Comparison of ENCODE assay signal across 1 cellular context in the genomic region with DNA sequence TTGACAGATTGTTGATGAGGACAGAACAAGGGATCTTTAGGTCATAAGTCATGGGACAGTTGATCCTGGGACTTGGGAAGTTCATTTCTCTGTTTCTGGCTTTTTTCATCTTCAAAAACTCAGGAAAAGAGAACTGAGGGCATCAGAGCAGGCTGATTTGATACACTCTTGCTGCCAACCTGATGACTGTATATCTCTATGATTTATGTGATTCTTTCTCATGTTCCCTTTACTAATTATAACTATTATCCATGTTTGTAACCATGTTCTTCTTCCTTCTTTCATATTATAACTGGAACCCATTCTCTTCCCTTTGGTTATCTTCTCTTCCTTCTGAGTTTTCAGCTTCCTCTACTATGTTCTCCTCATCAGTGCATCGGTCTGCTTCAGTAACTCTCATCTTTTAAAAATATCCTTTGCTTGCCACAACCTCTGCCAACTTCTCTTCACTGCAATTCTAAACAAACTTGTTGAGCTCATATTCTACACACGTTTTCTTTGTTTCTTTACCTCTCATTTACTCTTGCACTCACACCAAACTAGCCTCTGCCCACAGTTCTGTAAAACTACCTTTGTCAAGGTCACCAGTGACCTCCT.
TF ChIP-seq lines count a peak whose summit lies in the region.

No MANE protein-coding gene starts in this region.

TF ChIP-seq in SK-N-SH treated with all-trans-retinoic acid at 6 μM for 48 hours, 23 proteins besides CTCF, POLR2A, EP300 and RAD21 (continued from another document):
- TF ChIP-seq, protein P1, sequence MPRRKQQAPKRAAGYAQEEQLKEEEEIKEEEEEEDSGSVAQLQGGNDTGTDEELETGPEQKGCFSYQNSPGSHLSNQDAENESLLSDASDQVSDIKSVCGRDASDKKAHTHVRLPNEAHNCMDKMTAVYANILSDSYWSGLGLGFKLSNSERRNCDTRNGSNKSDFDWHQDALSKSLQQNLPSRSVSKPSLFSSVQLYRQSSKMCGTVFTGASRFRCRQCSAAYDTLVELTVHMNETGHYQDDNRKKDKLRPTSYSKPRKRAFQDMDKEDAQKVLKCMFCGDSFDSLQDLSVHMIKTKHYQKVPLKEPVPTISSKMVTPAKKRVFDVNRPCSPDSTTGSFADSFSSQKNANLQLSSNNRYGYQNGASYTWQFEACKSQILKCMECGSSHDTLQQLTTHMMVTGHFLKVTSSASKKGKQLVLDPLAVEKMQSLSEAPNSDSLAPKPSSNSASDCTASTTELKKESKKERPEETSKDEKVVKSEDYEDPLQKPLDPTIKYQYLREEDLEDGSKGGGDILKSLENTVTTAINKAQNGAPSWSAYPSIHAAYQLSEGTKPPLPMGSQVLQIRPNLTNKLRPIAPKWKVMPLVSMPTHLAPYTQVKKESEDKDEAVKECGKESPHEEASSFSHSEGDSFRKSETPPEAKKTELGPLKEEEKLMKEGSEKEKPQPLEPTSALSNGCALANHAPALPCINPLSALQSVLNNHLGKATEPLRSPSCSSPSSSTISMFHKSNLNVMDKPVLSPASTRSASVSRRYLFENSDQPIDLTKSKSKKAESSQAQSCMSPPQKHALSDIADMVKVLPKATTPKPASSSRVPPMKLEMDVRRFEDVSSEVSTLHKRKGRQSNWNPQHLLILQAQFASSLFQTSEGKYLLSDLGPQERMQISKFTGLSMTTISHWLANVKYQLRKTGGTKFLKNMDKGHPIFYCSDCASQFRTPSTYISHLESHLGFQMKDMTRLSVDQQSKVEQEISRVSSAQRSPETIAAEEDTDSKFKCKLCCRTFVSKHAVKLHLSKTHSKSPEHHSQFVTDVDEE (CRISPR knock-in tag; IDR thresholded peaks at IDR 0.05), result no peak
- no peak for TF ChIP-seq ISL1 (CRISPR knock-in tag; IDR thresholded peaks at IDR 0.05)
- no peak for TF ChIP-seq GLIS3 (CRISPR knock-in tag; IDR thresholded peaks at IDR 0.05)
- TF ChIP-seq, protein P2, sequence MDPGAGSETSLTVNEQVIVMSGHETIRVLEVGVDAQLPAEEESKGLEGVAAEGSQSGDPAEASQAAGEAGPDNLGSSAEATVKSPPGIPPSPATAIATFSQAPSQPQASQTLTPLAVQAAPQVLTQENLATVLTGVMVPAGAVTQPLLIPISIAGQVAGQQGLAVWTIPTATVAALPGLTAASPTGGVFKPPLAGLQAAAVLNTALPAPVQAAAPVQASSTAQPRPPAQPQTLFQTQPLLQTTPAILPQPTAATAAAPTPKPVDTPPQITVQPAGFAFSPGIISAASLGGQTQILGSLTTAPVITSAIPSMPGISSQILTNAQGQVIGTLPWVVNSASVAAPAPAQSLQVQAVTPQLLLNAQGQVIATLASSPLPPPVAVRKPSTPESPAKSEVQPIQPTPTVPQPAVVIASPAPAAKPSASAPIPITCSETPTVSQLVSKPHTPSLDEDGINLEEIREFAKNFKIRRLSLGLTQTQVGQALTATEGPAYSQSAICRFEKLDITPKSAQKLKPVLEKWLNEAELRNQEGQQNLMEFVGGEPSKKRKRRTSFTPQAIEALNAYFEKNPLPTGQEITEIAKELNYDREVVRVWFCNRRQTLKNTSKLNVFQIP (CRISPR knock-in tag; IDR thresholded peaks at IDR 0.05; ENCODE audit: borderline replicate concordance, low read depth), result no peak
- TF ChIP-seq ZNF70 (CRISPR knock-in tag; IDR thresholded peaks at IDR 0.05), result no peak
- TF ChIP-seq PPARA (CRISPR knock-in tag; IDR thresholded peaks at IDR 0.05; ENCODE audit: borderline replicate concordance), result no peak
- TF ChIP-seq TOX (CRISPR knock-in tag; IDR thresholded peaks at IDR 0.05; ENCODE audit: borderline replicate concordance), result no peak
- TF ChIP-seq ZC3H10 (CRISPR knock-in tag; IDR thresholded peaks at IDR 0.05), result no peak
- no peak for TF ChIP-seq BACH2 (CRISPR knock-in tag; IDR thresholded peaks at IDR 0.05; ENCODE audit: borderline replicate concordance)
- TF ChIP-seq ZFP30 (CRISPR knock-in tag; IDR thresholded peaks at IDR 0.05), result no peak
- TF ChIP-seq, protein P3, sequence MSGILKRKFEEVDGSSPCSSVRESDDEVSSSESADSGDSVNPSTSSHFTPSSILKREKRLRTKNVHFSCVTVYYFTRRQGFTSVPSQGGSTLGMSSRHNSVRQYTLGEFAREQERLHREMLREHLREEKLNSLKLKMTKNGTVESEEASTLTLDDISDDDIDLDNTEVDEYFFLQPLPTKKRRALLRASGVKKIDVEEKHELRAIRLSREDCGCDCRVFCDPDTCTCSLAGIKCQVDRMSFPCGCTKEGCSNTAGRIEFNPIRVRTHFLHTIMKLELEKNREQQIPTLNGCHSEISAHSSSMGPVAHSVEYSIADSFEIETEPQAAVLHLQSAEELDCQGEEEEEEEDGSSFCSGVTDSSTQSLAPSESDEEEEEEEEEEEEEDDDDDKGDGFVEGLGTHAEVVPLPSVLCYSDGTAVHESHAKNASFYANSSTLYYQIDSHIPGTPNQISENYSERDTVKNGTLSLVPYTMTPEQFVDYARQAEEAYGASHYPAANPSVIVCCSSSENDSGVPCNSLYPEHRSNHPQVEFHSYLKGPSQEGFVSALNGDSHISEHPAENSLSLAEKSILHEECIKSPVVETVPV (CRISPR knock-in tag; IDR thresholded peaks at IDR 0.05), result no peak
- TF ChIP-seq CSDC2 (CRISPR knock-in tag; IDR thresholded peaks at IDR 0.05), result no peak
- TF ChIP-seq ARNTL (CRISPR knock-in tag; IDR thresholded peaks at IDR 0.05; ENCODE audit: borderline replicate concordance, low read depth), result no peak
- TF ChIP-seq OSR1 (CRISPR knock-in tag; IDR thresholded peaks at IDR 0.05), result no peak
